28 cellular contexts compared by ENCODE assay signal in genomic region chr3:46289551-46289950, GRCh38. TPM values are rescaled to one million over a fixed set of nuclear protein-coding genes. Genes with fewer than 3 reads are reported as not detected.
DNase-seq lines count a peak whose midpoint lies in the region; ATAC-seq, FAIRE-seq and TF ChIP-seq lines count a peak whose summit lies in the region.
"Had no signal": no experiment of that assay in that cellular context is flagged by ENCODE, and none has a peak within 500 bp of the region (broad histone marks: within the 10 kb centered on the region; RNA-seq: fewer than 3 reads in every experiment).

No MANE protein-coding gene starts in this region.

- H4K8ac ChIP-seq in mesenchymal stem cell (ENCODE audit: low read length): no peak overlapping the region

- no peak overlapping the region for H3K27ac ChIP-seq in mesenchymal stem cell (ENCODE audit: low read length, poor library complexity, severe bottlenecking)
- H3K27ac ChIP-seq: RWPE1 had no signal

- TF ChIP-seq POLR2A in GM12891 (IDR thresholded peaks at IDR 0.05; ENCODE audit: low read depth, low read length): no peak

- no peak overlapping the region for H2AFZ ChIP-seq in mesenchymal stem cell (ENCODE audit: low read depth, low read length)

- peak overlapping the region; percentile 48 for H2BK15ac ChIP-seq in mesenchymal stem cell (ENCODE audit: low read depth, poor library complexity, severe bottlenecking)

- H3K4me3 ChIP-seq in mesenchymal stem cell (ENCODE audit: insufficient read depth in 1 of 2, low read depth in 1 of 2, low read length in 2 of 2): no peak overlapping the region

- DNase-seq in activated CD4-positive, alpha-beta T cell treated with anti-CD3 and anti-CD28 coated beads, Interleukin-2, amount 10 ng/mL, durations not matched to agents 24 days and 14 days: peak; percentile 50
- DNase-seq in activated CD4-positive, alpha-beta T cell treated with anti-CD3 and anti-CD28 coated beads, Interleukin-2, amount 10 ng/mL, durations not matched to agents 7 days and 5 days: no peak
- DNase-seq in GM12891 (ENCODE audit: insufficient read length, low spot score): no peak
- DNase-seq in T-helper 17 cell: no peak
- DNase-seq in mesenchymal stem cell: no peak
- no peak for DNase-seq in activated naive CD4-positive, alpha-beta T cell treated with anti-CD3 and anti-CD28 coated beads, Interleukin-2, amount 50 U/mL, for 72 hours (ENCODE audit: low spot score in 2 of 2)
- DNase-seq in posterior cingulate gyrus: no peak
- DNase-seq: 8988T, ACHN, BE2C, Karpas-422, NCI-H1092 treated with DMSO at 0.1 percent for 48 hours, NCI-H1436, NCI-H187, NCI-H2081 treated with DMSO at 0.1 percent for 48 hours, NCI-H2171, NCI-H226, NCI-H510A, NCI-H69, SHP77 had no signal

- no peaks in the 10 kb centered on the region for H3K36me3 ChIP-seq in mesenchymal stem cell (ENCODE audit: control insufficient read depth in 1 of 2, insufficient read depth in 2 of 2, low read depth in 1 of 2, low read length in 2 of 2)
- H3K36me3 ChIP-seq: BE2C had no signal

- POLR2A ChIA-PET in activated CD4-positive, alpha-beta T cell treated with anti-CD3 and anti-CD28 coated beads, Interleukin-2, amount 10 ng/mL, durations not matched to agents 7 days and 5 days (lab: Charles Lee): no interaction called here

- H3K27ac Mint-ChIP-seq in activated CD4-positive, alpha-beta T cell treated with anti-CD3 and anti-CD28 coated beads, Interleukin-2, amount 10 ng/mL, durations not matched to agents 24 days and 14 days: no peak overlapping the region
- no peak overlapping the region for H3K27ac Mint-ChIP-seq in activated CD4-positive, alpha-beta T cell treated with anti-CD3 and anti-CD28 coated beads, Interleukin-2, amount 10 ng/mL, durations not matched to agents 7 days and 5 days
- H3K27ac Mint-ChIP-seq in T-helper 17 cell: peak overlapping the region; percentile 76
- no peak overlapping the region for H3K27ac Mint-ChIP-seq in activated naive CD4-positive, alpha-beta T cell treated with anti-CD3 and anti-CD28 coated beads, Interleukin-2, amount 50 U/mL, for 72 hours

- H3K18ac ChIP-seq in mesenchymal stem cell (ENCODE audit: low read depth in 1 of 2, low read length in 2 of 2): no peak overlapping the region

- H3K4me3 Mint-ChIP-seq in activated CD4-positive, alpha-beta T cell treated with anti-CD3 and anti-CD28 coated beads, Interleukin-2, amount 10 ng/mL, durations not matched to agents 24 days and 14 days: no peak overlapping the region
- H3K4me3 Mint-ChIP-seq in activated CD4-positive, alpha-beta T cell treated with anti-CD3 and anti-CD28 coated beads, Interleukin-2, amount 10 ng/mL, durations not matched to agents 7 days and 5 days: no peak overlapping the region
- H3K4me3 Mint-ChIP-seq in T-helper 17 cell: no peak overlapping the region

- WGBS in mesenchymal stem cell: 100% methylated on average over 1 of the region's 1 CpG

- H3K4ac ChIP-seq in mesenchymal stem cell (ENCODE audit: low read depth in 1 of 2, low read length in 2 of 2): no peak overlapping the region

- peaks cover 6 to 12% of the 10 kb centered on the region in 2 experiments for H3K27me3 ChIP-seq in mesenchymal stem cell (ENCODE audit: control insufficient read depth in 1 of 2, insufficient read depth in 1 of 2, low read length in 2 of 2)
- H3K27me3 ChIP-seq: BE2C had no signal

- no peak overlapping the region for H3K23ac ChIP-seq in mesenchymal stem cell (ENCODE audit: low read length in 2 of 2)

- no peaks in the 10 kb centered on the region for H3K9me3 ChIP-seq in T-helper 17 cell (ENCODE audit: control insufficient read depth, low read length, poor library complexity, severe bottlenecking)
- no peaks in the 10 kb centered on the region for H3K9me3 ChIP-seq in mesenchymal stem cell (ENCODE audit: control insufficient read depth, low read length)
- H3K9me3 ChIP-seq: BE2C had no signal

- H3K9me3 Mint-ChIP-seq in activated CD4-positive, alpha-beta T cell treated with anti-CD3 and anti-CD28 coated beads, Interleukin-2, amount 10 ng/mL, durations not matched to agents 24 days and 14 days: no peaks in the 10 kb centered on the region
- no peaks in the 10 kb centered on the region for H3K9me3 Mint-ChIP-seq in activated CD4-positive, alpha-beta T cell treated with anti-CD3 and anti-CD28 coated beads, Interleukin-2, amount 10 ng/mL, durations not matched to agents 7 days and 5 days
- no peaks in the 10 kb centered on the region for H3K9me3 Mint-ChIP-seq in activated naive CD4-positive, alpha-beta T cell treated with anti-CD3 and anti-CD28 coated beads, Interleukin-2, amount 50 U/mL, for 72 hours

- no peak overlapping the region for H3K4me2 ChIP-seq in mesenchymal stem cell (ENCODE audit: low read length, poor library complexity, severe bottlenecking)

- no peak overlapping the region for H3K9ac ChIP-seq in mesenchymal stem cell (ENCODE audit: low read length)

- H3K4me1 Mint-ChIP-seq in activated CD4-positive, alpha-beta T cell treated with anti-CD3 and anti-CD28 coated beads, Interleukin-2, amount 10 ng/mL, durations not matched to agents 24 days and 14 days: peaks cover 53% of the 10 kb centered on the region
- H3K4me1 Mint-ChIP-seq in activated CD4-positive, alpha-beta T cell treated with anti-CD3 and anti-CD28 coated beads, Interleukin-2, amount 10 ng/mL, durations not matched to agents 7 days and 5 days: peaks cover 59% of the 10 kb centered on the region
- H3K4me1 Mint-ChIP-seq in T-helper 17 cell: peaks cover 50% of the 10 kb centered on the region

- peak; percentile 50 for FAIRE-seq in GM12891 (lab: Jason Lieb, UNC)
- FAIRE-seq: G401.6 had no signal

- H2BK5ac ChIP-seq in mesenchymal stem cell (ENCODE audit: low read depth, low read length, poor library complexity, severe bottlenecking): no peak overlapping the region

- no peak overlapping the region for H3K14ac ChIP-seq in mesenchymal stem cell (ENCODE audit: low read length in 2 of 2)

- intact Hi-C loops in activated CD4-positive, alpha-beta T cell treated with anti-CD3 and anti-CD28 coated beads, Interleukin-2, amount 10 ng/mL, durations not matched to agents 24 days and 14 days (cut with micrococcal nuclease): no loop called here
- intact Hi-C loops in posterior cingulate gyrus (cut with DNase I): no loop called here

- no peaks in the 10 kb centered on the region for H3K36me3 Mint-ChIP-seq in activated CD4-positive, alpha-beta T cell treated with anti-CD3 and anti-CD28 coated beads, Interleukin-2, amount 10 ng/mL, durations not matched to agents 24 days and 14 days (ENCODE audit: low read depth)
- peaks cover 9% of the 10 kb centered on the region for H3K36me3 Mint-ChIP-seq in activated CD4-positive, alpha-beta T cell treated with anti-CD3 and anti-CD28 coated beads, Interleukin-2, amount 10 ng/mL, durations not matched to agents 7 days and 5 days (ENCODE audit: low read depth)
- H3K36me3 Mint-ChIP-seq in T-helper 17 cell (ENCODE audit: low read depth): no peaks in the 10 kb centered on the region
- no peaks in the 10 kb centered on the region for H3K36me3 Mint-ChIP-seq in activated naive CD4-positive, alpha-beta T cell treated with anti-CD3 and anti-CD28 coated beads, Interleukin-2, amount 50 U/mL, for 72 hours

- no peak overlapping the region for H4K91ac ChIP-seq in mesenchymal stem cell (ENCODE audit: low read length)

- CTCF ChIA-PET in activated CD4-positive, alpha-beta T cell treated with anti-CD3 and anti-CD28 coated beads, Interleukin-2, amount 10 ng/mL, durations not matched to agents 7 days and 5 days (lab: Charles Lee): interaction anchor here (2.5 kb wide), 1 partner anchor 13 kb away, joined by 8 read pairs; no protein-coding TSS in a partner anchor

- no peak for ATAC-seq in T-helper 17 cell
- no peak for ATAC-seq in activated naive CD4-positive, alpha-beta T cell treated with anti-CD3 and anti-CD28 coated beads, Interleukin-2, amount 50 U/mL, for 72 hours
- no peak for ATAC-seq in GM21367 (IDR thresholded peaks at IDR 0.05; ENCODE audit: unreplicated experiment)
- ATAC-seq: HCT116, Panc1 had no signal

- peaks cover 6% of the 10 kb centered on the region for H3K27me3 Mint-ChIP-seq in activated CD4-positive, alpha-beta T cell treated with anti-CD3 and anti-CD28 coated beads, Interleukin-2, amount 10 ng/mL, durations not matched to agents 24 days and 14 days
- peaks cover 17% of the 10 kb centered on the region for H3K27me3 Mint-ChIP-seq in activated CD4-positive, alpha-beta T cell treated with anti-CD3 and anti-CD28 coated beads, Interleukin-2, amount 10 ng/mL, durations not matched to agents 7 days and 5 days
- no peaks in the 10 kb centered on the region for H3K27me3 Mint-ChIP-seq in T-helper 17 cell

- H2AK5ac ChIP-seq in mesenchymal stem cell (ENCODE audit: low read length, severe bottlenecking): no peak overlapping the region

- H3K4me1 ChIP-seq in mesenchymal stem cell (ENCODE audit: control insufficient read depth, insufficient read depth, low read depth, low read length): no peaks in the 10 kb centered on the region
- H3K4me1 ChIP-seq: BE2C had no signal

- no peak overlapping the region for H2BK120ac ChIP-seq in mesenchymal stem cell (ENCODE audit: low read depth, low read length)

- no peaks in the 10 kb centered on the region for H3K79me1 ChIP-seq in mesenchymal stem cell (replicated peaks; ENCODE audit: low read length, poor library complexity, severe bottlenecking)

- H2BK12ac ChIP-seq in mesenchymal stem cell (ENCODE audit: low read length in 2 of 2): no peak overlapping the region

TF ChIP-seq in GM12891, 5 proteins besides CTCF, POLR2A, EP300 and RAD21:
- TF ChIP-seq SPI1 (IDR thresholded peaks at IDR 0.05; ENCODE audit: low read depth, low read length) (no peak), POLR2AphosphoS5 (IDR thresholded peaks at IDR 0.05; ENCODE audit: low read depth, low read length) (no peak), TAF1 (IDR thresholded peaks at IDR 0.05; ENCODE audit: low read depth, low read length) (no peak), PAX5 (IDR thresholded peaks at IDR 0.05; ENCODE audit: insufficient read depth, low read length, severe bottlenecking) (no peak), POU2F2 (IDR thresholded peaks at IDR 0.05; ENCODE audit: low read depth, low read length) (no peak)

RNA-seq across cellular contexts. Expression of gene CCR3, which starts 47.3 kb away (rescaled TPM):
- total RNA-seq in activated CD4-positive, alpha-beta T cell treated with anti-CD3 and anti-CD28 coated beads, Interleukin-2, amount 10 ng/mL, durations not matched to agents 24 days and 14 days: not detected in 2 replicates
- not detected for total RNA-seq in activated CD4-positive, alpha-beta T cell treated with anti-CD3 and anti-CD28 coated beads, Interleukin-2, amount 10 ng/mL, durations not matched to agents 7 days and 5 days
- 0.41 TPM for polyA plus RNA-seq in GM12891 (2012; ENCODE audit: low read depth, missing spikeins)
- total RNA-seq in T-helper 17 cell: under 1 TPM; 0.23 to 0.37 TPM
- polyA plus RNA-seq in mesenchymal stem cell (2013, experiment 1 of 2): 0.06 TPM
- 0.03 TPM for polyA plus RNA-seq in mesenchymal stem cell (2013, experiment 2 of 2)
- total RNA-seq in activated naive CD4-positive, alpha-beta T cell treated with anti-CD3 and anti-CD28 coated beads, Interleukin-2, amount 50 U/mL, for 72 hours: not detected
- total RNA-seq: HT-29, OCI-LY7, SK-MEL-5 had no signal
